ENCODE assay signal across 20 cellular contexts in the genomic region with DNA sequence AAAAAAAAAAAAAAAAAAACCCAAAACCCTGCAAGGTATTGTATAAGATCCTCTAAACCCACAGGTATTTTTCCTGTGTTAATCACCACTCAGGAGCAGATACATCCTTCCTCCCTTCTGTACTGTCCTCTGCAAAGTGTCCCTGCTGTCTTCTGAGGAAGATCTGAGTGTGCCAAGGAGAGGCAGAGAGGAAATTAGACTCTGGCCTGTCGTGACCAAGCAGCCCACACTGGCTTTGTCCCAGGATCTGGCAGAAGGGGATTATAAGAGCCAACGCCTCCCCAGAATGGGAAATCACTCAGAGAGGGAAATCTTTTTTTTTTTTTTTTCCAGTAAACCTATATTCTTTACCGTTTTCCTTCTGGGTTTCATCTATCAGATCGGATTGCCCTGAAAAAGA. TPM values are rescaled to one million over a fixed set of nuclear protein-coding genes. Genes with fewer than 3 reads are reported as not detected.
"Had no signal": no experiment of that assay in that cellular context is flagged by ENCODE, and none has a peak within 500 bp of the region (broad histone marks: within the 10 kb centered on the region; RNA-seq: fewer than 3 reads in every experiment).

No MANE protein-coding gene starts in this region.

- H3K27ac ChIP-seq: body of pancreas, heart right ventricle, neutrophil, thyroid gland, VCaP had no signal

- H3K27me3 Mint-ChIP-seq: activated CD4-positive, alpha-beta memory T cell treated with anti-CD3 and anti-CD28 coated beads, Interleukin-2, amount 10 ng/mL, durations not matched to agents 7 days and 5 days; activated CD4-positive, alpha-beta T cell treated with anti-CD3 and anti-CD28 coated beads for 36 hours had no signal

- H3K27ac Mint-ChIP-seq: activated CD4-positive, alpha-beta memory T cell treated with anti-CD3 and anti-CD28 coated beads, Interleukin-2, amount 10 ng/mL, durations not matched to agents 7 days and 5 days; activated CD4-positive, alpha-beta T cell treated with anti-CD3 and anti-CD28 coated beads for 36 hours; activated naive CD4-positive, alpha-beta T cell treated with anti-CD3 and anti-CD28 coated beads, Interleukin-2, amount 50 U/mL, for 24 hours; activated T-cell treated with anti-CD3 and anti-CD28 coated beads, Interleukin-2, amount 50 U/mL, for 24 hours; naive thymus-derived CD4-positive, alpha-beta T cell; stimulated activated naive B cell treated with anti-CD40 and anti-IgM and Interleukin-4, amounts not matched to agents 10 μg/mL and 1 μg/mL and 100 μg/mL, for 72 hours had no signal

- DNase-seq: activated CD4-positive, alpha-beta memory T cell treated with anti-CD3 and anti-CD28 coated beads, Interleukin-2, amount 10 ng/mL, durations not matched to agents 7 days and 5 days; activated CD4-positive, alpha-beta T cell treated with anti-CD3 and anti-CD28 coated beads for 36 hours; activated T-cell treated with anti-CD3 and anti-CD28 coated beads, Interleukin-2, amount 50 U/mL, for 24 hours; body of pancreas; central memory CD4-positive, alpha-beta T cell; effector memory CD4-positive, alpha-beta T cell; heart right ventricle; naive thymus-derived CD4-positive, alpha-beta T cell; posterior cingulate gyrus; retina; stimulated activated naive B cell treated with anti-CD40 and anti-IgM and Interleukin-4, amounts not matched to agents 10 μg/mL and 1 μg/mL and 100 μg/mL, for 72 hours; thyroid gland had no signal

- H3K4me1 Mint-ChIP-seq: activated CD4-positive, alpha-beta memory T cell treated with anti-CD3 and anti-CD28 coated beads, Interleukin-2, amount 10 ng/mL, durations not matched to agents 7 days and 5 days; activated CD4-positive, alpha-beta T cell treated with anti-CD3 and anti-CD28 coated beads for 36 hours; activated naive CD4-positive, alpha-beta T cell treated with anti-CD3 and anti-CD28 coated beads, Interleukin-2, amount 50 U/mL, for 24 hours; naive thymus-derived CD4-positive, alpha-beta T cell; stimulated activated naive B cell treated with anti-CD40 and anti-IgM and Interleukin-4, amounts not matched to agents 10 μg/mL and 1 μg/mL and 100 μg/mL, for 72 hours had no signal

- H3K27me3 ChIP-seq: body of pancreas, gastroesophageal sphincter, neutrophil, thyroid gland had no signal

- H3K4me3 Mint-ChIP-seq: activated CD4-positive, alpha-beta memory T cell treated with anti-CD3 and anti-CD28 coated beads, Interleukin-2, amount 10 ng/mL, durations not matched to agents 7 days and 5 days; activated CD4-positive, alpha-beta T cell treated with anti-CD3 and anti-CD28 coated beads for 36 hours; activated naive CD4-positive, alpha-beta T cell treated with anti-CD3 and anti-CD28 coated beads, Interleukin-2, amount 50 U/mL, for 24 hours; activated T-cell treated with anti-CD3 and anti-CD28 coated beads, Interleukin-2, amount 50 U/mL, for 24 hours; naive thymus-derived CD4-positive, alpha-beta T cell; stimulated activated naive B cell treated with anti-CD40 and anti-IgM and Interleukin-4, amounts not matched to agents 10 μg/mL and 1 μg/mL and 100 μg/mL, for 72 hours had no signal

- H3K4me3 ChIP-seq: body of pancreas, gastroesophageal sphincter, heart right ventricle, thyroid gland had no signal

- H3K36me3 Mint-ChIP-seq: activated naive CD4-positive, alpha-beta T cell treated with anti-CD3 and anti-CD28 coated beads, Interleukin-2, amount 50 U/mL, for 24 hours; naive thymus-derived CD4-positive, alpha-beta T cell; stimulated activated naive B cell treated with anti-CD40 and anti-IgM and Interleukin-4, amounts not matched to agents 10 μg/mL and 1 μg/mL and 100 μg/mL, for 72 hours had no signal

- ATAC-seq: activated CD4-positive, alpha-beta T cell treated with anti-CD3 and anti-CD28 coated beads for 36 hours; body of pancreas; gastroesophageal sphincter; heart right ventricle; left lobe of liver; naive thymus-derived CD4-positive, alpha-beta T cell; stimulated activated naive B cell treated with anti-CD40 and anti-IgM and Interleukin-4, amounts not matched to agents 10 μg/mL and 1 μg/mL and 100 μg/mL, for 72 hours had no signal

- H3K36me3 ChIP-seq: gastroesophageal sphincter, heart right ventricle, neutrophil, thyroid gland had no signal

- H3K9me3 Mint-ChIP-seq: activated CD4-positive, alpha-beta memory T cell treated with anti-CD3 and anti-CD28 coated beads, Interleukin-2, amount 10 ng/mL, durations not matched to agents 7 days and 5 days; activated naive CD4-positive, alpha-beta T cell treated with anti-CD3 and anti-CD28 coated beads, Interleukin-2, amount 50 U/mL, for 24 hours; activated T-cell treated with anti-CD3 and anti-CD28 coated beads, Interleukin-2, amount 50 U/mL, for 24 hours; stimulated activated naive B cell treated with anti-CD40 and anti-IgM and Interleukin-4, amounts not matched to agents 10 μg/mL and 1 μg/mL and 100 μg/mL, for 72 hours had no signal

RNA-seq across cellular contexts. Expression of gene PTCHD1, which starts 39.6 kb away (rescaled TPM):
- total RNA-seq: activated CD4-positive, alpha-beta memory T cell treated with anti-CD3 and anti-CD28 coated beads, Interleukin-2, amount 10 ng/mL, durations not matched to agents 7 days and 5 days; activated CD4-positive, alpha-beta T cell treated with anti-CD3 and anti-CD28 coated beads for 36 hours; fibroblast of lung; lung microvascular endothelial cell; naive thymus-derived CD4-positive, alpha-beta T cell; T-helper 1 cell treated with Interleukin-12 subunit alpha and Interleukin-12 subunit beta and Interleukin-4 antibody, amounts not matched to agents 30 ng/mL and 1 ng/mL, for 36 hours had no signal
- polyA plus RNA-seq: naive thymus-derived CD4-positive, alpha-beta T cell had no signal
